1 cellular context compared by ENCODE assay signal in the genomic region with DNA sequence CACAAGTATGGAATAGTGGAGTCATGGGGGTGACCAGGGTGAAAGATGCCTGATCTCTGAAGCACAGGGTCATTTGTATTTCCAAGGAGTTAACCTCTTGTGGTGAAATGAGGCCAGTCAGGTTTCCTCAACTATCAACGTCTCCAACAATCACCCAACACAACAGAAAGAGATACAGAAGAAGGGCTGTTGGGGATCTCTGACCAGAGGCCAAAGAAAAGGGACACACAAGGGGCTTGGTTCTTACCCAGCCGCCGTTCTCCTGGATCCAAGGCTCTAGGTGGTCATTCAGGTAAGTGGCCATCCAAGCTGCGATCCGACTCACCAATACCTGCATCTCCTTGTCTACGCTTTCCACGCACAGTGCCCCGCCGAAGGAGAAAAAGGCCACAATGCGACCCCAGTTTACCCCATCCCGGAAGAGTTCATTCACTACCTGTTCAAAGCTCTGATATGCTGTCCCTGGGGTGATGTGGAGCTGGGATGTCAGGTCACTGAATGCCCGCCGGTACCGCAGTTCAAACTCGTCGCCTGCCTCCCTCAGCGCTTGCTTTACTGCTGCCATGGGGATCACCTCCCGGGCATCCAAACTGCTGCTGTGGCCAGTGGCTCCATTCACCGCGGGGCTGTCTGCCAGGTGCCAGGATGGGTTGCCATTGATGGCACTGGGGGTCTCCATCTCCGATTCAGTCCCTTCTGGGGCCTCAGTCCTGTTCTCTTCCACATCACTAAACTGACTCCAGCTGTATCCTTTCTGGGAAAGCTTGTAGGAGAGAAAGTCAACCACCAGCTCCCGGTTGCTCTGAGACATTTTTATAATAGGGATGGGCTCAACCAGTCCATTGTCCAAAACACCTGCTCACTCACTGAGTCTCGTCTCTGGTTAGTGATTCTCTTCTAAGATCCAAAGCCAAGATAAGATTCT.
TF ChIP-seq lines count a peak whose summit lies in the region.

No MANE protein-coding gene starts in this region.

TF ChIP-seq in WTC11, 78 proteins besides CTCF, POLR2A, EP300 and RAD21 (continued from another document):
- TF ChIP-seq NFE2L1 (CRISPR knock-in tag; IDR thresholded peaks at IDR 0.05) (no peak), JAZF1 (CRISPR knock-in tag; IDR thresholded peaks at IDR 0.05) (no peak)
TF ChIP-seq in WTC11: peak in this region for 0.
